Comparison of ENCODE assay signal across 23 cellular contexts in genomic region chr3:30333903-30334302, GRCh38.
"Had no signal": no experiment of that assay in that cellular context is flagged by ENCODE, and none has a peak within 500 bp of the region (broad histone marks: within the 10 kb centered on the region; RNA-seq: fewer than 3 reads in every experiment).

No MANE protein-coding gene starts in this region.

- DNase-seq: activated CD4-positive, alpha-beta T cell treated with anti-CD3 and anti-CD28 coated beads, Interleukin-2, amount 10 ng/mL, durations not matched to agents 24 days and 14 days; activated CD8-positive, alpha-beta T cell treated with anti-CD3 and anti-CD28 coated beads, Interleukin-2, amount 10 ng/mL, durations not matched to agents 7 days and 5 days; activated naive CD4-positive, alpha-beta T cell treated with Interleukin-2 at 50 U/mL for 16 hours; activated naive CD8-positive, alpha-beta T cell treated with anti-CD3 and anti-CD28 coated beads, Interleukin-2, amount 10 ng/mL, durations not matched to agents 7 days and 5 days; activated T-cell treated with anti-CD3 and anti-CD28 coated beads, Interleukin-2, amount 50 U/mL, for 24 hours; anterior cingulate cortex; brain microvascular endothelial cell; central memory CD4-positive, alpha-beta T cell; dorsolateral prefrontal cortex; endodermal cell; heart right ventricle; left ventricle myocardium inferior; mucosa of descending colon; naive B cell; right lobe of liver; stimulated activated CD4-positive, alpha-beta T cell treated with anti-CD3 and anti-CD28 coated beads, Interleukin-4, amount 100 ng/mL, for 1 hour; stimulated activated naive CD8-positive, alpha-beta T cell treated with anti-CD3 and anti-CD28 coated beads, Interleukin-15, amount 100 ng/mL, for 72 hours; T-cell; testis; upper lobe of left lung had no signal

- H3K4me3 ChIP-seq: dorsolateral prefrontal cortex, heart right ventricle, left ventricle myocardium inferior, mucosa of descending colon, right lobe of liver, smooth muscle cell, testis, upper lobe of left lung had no signal

- H3K9me3 ChIP-seq: mucosa of descending colon, right lobe of liver, testis, upper lobe of left lung had no signal

- H3K4me2 ChIP-seq: smooth muscle cell had no signal

- H3K27ac ChIP-seq: brain microvascular endothelial cell, dorsolateral prefrontal cortex, epithelial cell of prostate, heart right ventricle, left ventricle myocardium inferior, right lobe of liver, testis, upper lobe of left lung had no signal

- H3K36me3 ChIP-seq: brain microvascular endothelial cell, heart right ventricle, left ventricle myocardium inferior, right lobe of liver, upper lobe of left lung had no signal

- ATAC-seq: activated CD8-positive, alpha-beta T cell treated with anti-CD3 and anti-CD28 coated beads, Interleukin-2, amount 10 ng/mL, durations not matched to agents 7 days and 5 days; heart right ventricle; right lobe of liver; stimulated activated naive CD8-positive, alpha-beta T cell treated with anti-CD3 and anti-CD28 coated beads, Interleukin-15, amount 100 ng/mL, for 72 hours; T-cell had no signal

- FAIRE-seq: colon had no signal

- H3K4me1 ChIP-seq: left ventricle myocardium inferior, right lobe of liver, testis had no signal

- H3K27me3 ChIP-seq: brain microvascular endothelial cell, dorsolateral prefrontal cortex, heart right ventricle, right lobe of liver, testis, upper lobe of left lung had no signal
